17 cellular contexts compared by ENCODE assay signal in the genomic region with DNA sequence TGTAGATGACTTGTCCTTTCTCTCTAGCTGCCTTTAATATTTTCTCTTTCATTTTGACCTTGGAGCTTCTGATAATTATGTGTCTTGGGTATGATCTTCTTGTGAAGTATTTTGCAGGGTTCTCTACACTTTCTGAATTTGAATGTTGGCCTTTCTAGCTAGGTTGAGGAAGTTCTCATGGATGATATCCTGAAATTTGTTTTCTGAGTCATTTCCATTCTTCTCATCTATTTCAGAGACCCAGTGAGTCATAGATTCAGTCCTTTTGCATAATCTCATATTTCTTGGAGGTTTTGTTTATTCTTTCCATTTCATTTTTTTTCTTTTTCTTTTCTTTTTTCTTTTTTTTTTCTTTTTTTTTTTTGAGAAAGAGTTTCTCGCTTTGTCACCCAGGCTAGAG.
DNase-seq lines count a peak whose midpoint lies in the region; ATAC-seq and TF ChIP-seq lines count a peak whose summit lies in the region.
"Had no signal": no experiment of that assay in that cellular context is flagged by ENCODE, and none has a peak within 500 bp of the region (broad histone marks: within the 10 kb centered on the region; RNA-seq: fewer than 3 reads in every experiment).

No MANE protein-coding gene starts in this region.

- H3K4me1 ChIP-seq in adipocyte (ENCODE audit: control insufficient read depth, insufficient read depth, low read length): no peaks in the 10 kb centered on the region

- H3K9ac ChIP-seq in adipocyte (ENCODE audit: low read length): no peak overlapping the region

- no peaks in the 10 kb centered on the region for H3K4me1 Mint-ChIP-seq in activated T-cell treated with anti-CD3 and anti-CD28 coated beads, Interleukin-2, amount 50 U/mL, for 4 hours (ENCODE audit: low read depth)
- H3K4me1 Mint-ChIP-seq: CD8-positive, alpha-beta memory T cell; H9 had no signal

- no peaks in the 10 kb centered on the region for H3K27me3 Mint-ChIP-seq in activated T-cell treated with anti-CD3 and anti-CD28 coated beads, Interleukin-2, amount 50 U/mL, for 4 hours (ENCODE audit: low read depth)
- H3K27me3 Mint-ChIP-seq: CD8-positive, alpha-beta memory T cell had no signal

- H3K9me3 ChIP-seq in adipocyte (ENCODE audit: control insufficient read depth, low read length): no peaks in the 10 kb centered on the region
- H3K9me3 ChIP-seq: MG63 had no signal

- H3K4me3 ChIP-seq in adipocyte (ENCODE audit: low read length): no peak overlapping the region
- no peak overlapping the region for H3K4me3 ChIP-seq in epithelial cell of esophagus (ENCODE audit: low read length)
- H3K4me3 ChIP-seq: MG63 had no signal

- H3K36me3 Mint-ChIP-seq in activated T-cell treated with anti-CD3 and anti-CD28 coated beads, Interleukin-2, amount 50 U/mL, for 4 hours (ENCODE audit: insufficient read depth): no peaks in the 10 kb centered on the region
- H3K36me3 Mint-ChIP-seq: CD8-positive, alpha-beta memory T cell had no signal

- H3K9me3 Mint-ChIP-seq in activated T-cell treated with anti-CD3 and anti-CD28 coated beads, Interleukin-2, amount 50 U/mL, for 4 hours: peaks cover 43% of the 10 kb centered on the region

- no peaks in the 10 kb centered on the region for H3K27me3 ChIP-seq in adipocyte (replicated peaks; ENCODE audit: control insufficient read depth, insufficient read depth, low read length)
- H3K27me3 ChIP-seq: MG63 had no signal

- DNase-seq in HCEC 1CT (peak; percentile 7), adipocyte (ENCODE audit: low read depth) (peak; percentile 58), epithelial cell of esophagus (ENCODE audit: low read depth) (peak; percentile 40), NCI-H1105 (lab: John Stamatoyannopoulos, UW) (no peak), NCI-H2107 treated with DMSO at 0.1 percent for 48 hours (lab: John Stamatoyannopoulos, UW; ENCODE audit: unreplicated experiment) (no peak)
- DNase-seq in activated T-cell treated with anti-CD3 and anti-CD28 coated beads, Interleukin-2, amount 50 U/mL, for 4 hours: no peak
- no peak for DNase-seq in activated CD4-positive, CD25-positive, alpha-beta regulatory T cell treated with anti-CD3 and anti-CD28 coated beads, Interleukin-2, amount 50 U/mL, for 72 hours
- DNase-seq: CD8-positive, alpha-beta memory T cell; H9; KG1; MG63; NCI-H1930; NCI-H2171 treated with DMSO at 0.1 percent for 48 hours; NCI-H82; SHP77 had no signal

- no peaks in the 10 kb centered on the region for H3K36me3 ChIP-seq in adipocyte (ENCODE audit: control insufficient read depth, insufficient read depth, low read length, severe bottlenecking)
- H3K36me3 ChIP-seq: MG63 had no signal

- no peak overlapping the region for H3K4me3 Mint-ChIP-seq in activated T-cell treated with anti-CD3 and anti-CD28 coated beads, Interleukin-2, amount 50 U/mL, for 4 hours
- H3K4me3 Mint-ChIP-seq: CD8-positive, alpha-beta memory T cell; H9 had no signal

- no peak for TF ChIP-seq CTCF in epithelial cell of esophagus (IDR thresholded peaks at IDR 0.05; ENCODE audit: insufficient read depth, low read depth, low read length, missing control alignments)

- no peak for ATAC-seq in activated T-cell treated with anti-CD3 and anti-CD28 coated beads, Interleukin-2, amount 50 U/mL, for 4 hours
- ATAC-seq: Panc1, SK-N-SH treated with all-trans-retinoic acid at 6 μM for 48 hours had no signal

Comparison
In these comparisons a context has a peak if more than half of its experiments do, and no peak if none do; other contexts are left out.
1. DNase-seq: peak in HCEC 1CT (single experiment), adipocyte (single experiment) and epithelial cell of esophagus (single experiment); none in activated T-cell treated with anti-CD3 and anti-CD28 coated beads, Interleukin-2, amount 50 U/mL, for 4 hours (single experiment), NCI-H1105 (single experiment), NCI-H2107 treated with DMSO at 0.1 percent for 48 hours (single experiment) and activated CD4-positive, CD25-positive, alpha-beta regulatory T cell treated with anti-CD3 and anti-CD28 coated beads, Interleukin-2, amount 50 U/mL, for 72 hours (single experiment).